Comparison of ENCODE assay signal across 8 cellular contexts in genomic region chr14:22870811-22871199, GRCh38. TPM values are rescaled to one million over a fixed set of nuclear protein-coding genes. Genes with fewer than 3 reads are reported as not detected.
DNase-seq lines count a peak whose midpoint lies in the region; ATAC-seq and TF ChIP-seq lines count a peak whose summit lies in the region.

No MANE protein-coding gene starts in this region.

- H3K27ac Mint-ChIP-seq in T-helper 2 cell treated with Interferon-gamma antibody and Interleukin-4, amounts not matched to agents 5 μg/mL and 100 μg/mL, for 36 hours, result peak overlapping the region; percentile 94
- H3K27ac Mint-ChIP-seq in glutamatergic neuron (ENCODE audit: unreplicated experiment), result peak overlapping the region; percentile 80

- H3K4me3 Mint-ChIP-seq in T-helper 2 cell treated with Interferon-gamma antibody and Interleukin-4, amounts not matched to agents 5 μg/mL and 100 μg/mL, for 36 hours, result peak overlapping the region; percentile 91
- peak overlapping the region; percentile 87 for H3K4me3 Mint-ChIP-seq in glutamatergic neuron (ENCODE audit: unreplicated experiment)

- no peak for DNase-seq in activated CD4-positive, CD25-positive, alpha-beta regulatory T cell (lab: John Stamatoyannopoulos, UW)
- DNase-seq in T-helper 2 cell treated with Interferon-gamma antibody and Interleukin-4, amounts not matched to agents 5 μg/mL and 100 μg/mL, for 36 hours (ENCODE audit: low spot score), result no peak
- DNase-seq in glutamatergic neuron (no peak), NCI-H2081 treated with DMSO at 0.1 percent for 48 hours (lab: John Stamatoyannopoulos, UW) (no peak), NCI-H69 (lab: John Stamatoyannopoulos, UW) (no peak)

- H3K4me1 Mint-ChIP-seq in T-helper 2 cell treated with Interferon-gamma antibody and Interleukin-4, amounts not matched to agents 5 μg/mL and 100 μg/mL, for 36 hours (ENCODE audit: low read depth), result peaks cover 18% of the 10 kb centered on the region
- peaks cover 10% of the 10 kb centered on the region for H3K4me1 Mint-ChIP-seq in glutamatergic neuron (ENCODE audit: low read depth, unreplicated experiment)

- peak; percentile 74 to 75 for ATAC-seq in activated CD4-positive, CD25-positive, alpha-beta regulatory T cell treated with anti-CD3 and anti-CD28 coated beads, Interleukin-2, amount 50 U/mL, for 24 hours
- ATAC-seq in HG03095 (IDR thresholded peaks at IDR 0.05; ENCODE audit: unreplicated experiment), result peak; percentile 46

- no peaks in the 10 kb centered on the region for H3K27me3 Mint-ChIP-seq in T-helper 2 cell treated with Interferon-gamma antibody and Interleukin-4, amounts not matched to agents 5 μg/mL and 100 μg/mL, for 36 hours (ENCODE audit: low read depth)
- peaks cover 3% of the 10 kb centered on the region for H3K27me3 Mint-ChIP-seq in glutamatergic neuron (ENCODE audit: unreplicated experiment)

- peak overlapping the region; percentile 55 to 99 (median 98) for H3K27ac ChIP-seq in skin epidermis

- no peak for TF ChIP-seq CTCF in glutamatergic neuron (IDR thresholded peaks at IDR 0.05; ENCODE audit: partially characterized antibody, unreplicated experiment)

- peak overlapping the region; percentile 62 to 97 (median 88) for H3K4me3 ChIP-seq in skin epidermis

- no peaks in the 10 kb centered on the region for H3K9me3 Mint-ChIP-seq in T-helper 2 cell treated with Interferon-gamma antibody and Interleukin-4, amounts not matched to agents 5 μg/mL and 100 μg/mL, for 36 hours
- H3K9me3 Mint-ChIP-seq in glutamatergic neuron (ENCODE audit: unreplicated experiment), result peaks cover 4% of the 10 kb centered on the region

- H3K36me3 Mint-ChIP-seq in T-helper 2 cell treated with Interferon-gamma antibody and Interleukin-4, amounts not matched to agents 5 μg/mL and 100 μg/mL, for 36 hours (ENCODE audit: low read depth), result peaks cover 19% of the 10 kb centered on the region
- H3K36me3 Mint-ChIP-seq in glutamatergic neuron (ENCODE audit: unreplicated experiment), result no peaks in the 10 kb centered on the region

RNA-seq across cellular contexts. Expression of gene LRP10, which starts 0.7 kb away (rescaled TPM):
- total RNA-seq in glutamatergic neuron (ENCODE audit: unreplicated experiment), result 15.1 TPM

RNA-seq across cellular contexts. Expression of gene REM2, which starts 12.2 kb away (rescaled TPM):
- 73.2 TPM for total RNA-seq in glutamatergic neuron (ENCODE audit: unreplicated experiment)

RNA-seq across cellular contexts. Expression of gene MMP14, which starts 34.4 kb away (rescaled TPM):
- 162 TPM for total RNA-seq in glutamatergic neuron (ENCODE audit: unreplicated experiment)

RNA-seq across cellular contexts. Expression of gene MRPL52, which starts 41.1 kb away (rescaled TPM):
- total RNA-seq in glutamatergic neuron (ENCODE audit: unreplicated experiment), result 67.9 TPM

RNA-seq across cellular contexts. Expression of gene RBM23, which starts 48.1 kb away (rescaled TPM):
- 70.9 TPM for total RNA-seq in glutamatergic neuron (ENCODE audit: unreplicated experiment)
